ENCODE assay signal across 1 cellular context in genomic region chr1:206590025-206590834, GRCh38.
A peak's percentile ranks its signal among the peaks of the same experiment; 100 is the strongest.
TF ChIP-seq lines count a peak whose summit lies in the region.

No MANE protein-coding gene starts in this region.

TF ChIP-seq in K562, 482 proteins besides CTCF, POLR2A, EP300 and RAD21 (continued from another document):
- TF ChIP-seq ZBTB43 (CRISPR knock-in tag; IDR thresholded peaks at IDR 0.05): no peak
- TF ChIP-seq TEAD4 (IDR thresholded peaks at IDR 0.05; ENCODE audit: low read length): peak; percentile 52; the same call in 1 of the 2 replicates
- TF ChIP-seq TEAD4 (CRISPR knock-in tag; IDR thresholded peaks at IDR 0.05; ENCODE audit: borderline replicate concordance): no peak
- no peak for TF ChIP-seq CBX1 (IDR thresholded peaks at IDR 0.05; ENCODE audit: low read depth)
- TF ChIP-seq ZNF253 (CRISPR knock-in tag; conservative IDR thresholded peaks at IDR 0.05): no peak
- TF ChIP-seq, protein P1, sequence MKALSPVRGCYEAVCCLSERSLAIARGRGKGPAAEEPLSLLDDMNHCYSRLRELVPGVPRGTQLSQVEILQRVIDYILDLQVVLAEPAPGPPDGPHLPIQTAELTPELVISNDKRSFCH (CRISPR knock-in tag; IDR thresholded peaks at IDR 0.05): no peak
- TF ChIP-seq, protein P1 (tag; IDR thresholded peaks at IDR 0.05): 0 out of 2 replicates have a peak, but pooled peaks have one; percentile 35
- no peak for TF ChIP-seq NCOA2 (IDR thresholded peaks at IDR 0.05; ENCODE audit: partially characterized antibody in 2 of 2)
- TF ChIP-seq, protein P2, sequence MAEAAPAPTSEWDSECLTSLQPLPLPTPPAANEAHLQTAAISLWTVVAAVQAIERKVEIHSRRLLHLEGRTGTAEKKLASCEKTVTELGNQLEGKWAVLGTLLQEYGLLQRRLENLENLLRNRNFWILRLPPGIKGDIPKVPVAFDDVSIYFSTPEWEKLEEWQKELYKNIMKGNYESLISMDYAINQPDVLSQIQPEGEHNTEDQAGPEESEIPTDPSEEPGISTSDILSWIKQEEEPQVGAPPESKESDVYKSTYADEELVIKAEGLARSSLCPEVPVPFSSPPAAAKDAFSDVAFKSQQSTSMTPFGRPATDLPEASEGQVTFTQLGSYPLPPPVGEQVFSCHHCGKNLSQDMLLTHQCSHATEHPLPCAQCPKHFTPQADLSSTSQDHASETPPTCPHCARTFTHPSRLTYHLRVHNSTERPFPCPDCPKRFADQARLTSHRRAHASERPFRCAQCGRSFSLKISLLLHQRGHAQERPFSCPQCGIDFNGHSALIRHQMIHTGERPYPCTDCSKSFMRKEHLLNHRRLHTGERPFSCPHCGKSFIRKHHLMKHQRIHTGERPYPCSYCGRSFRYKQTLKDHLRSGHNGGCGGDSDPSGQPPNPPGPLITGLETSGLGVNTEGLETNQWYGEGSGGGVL (CRISPR knock-in tag; IDR thresholded peaks at IDR 0.05): no peak
- no peak for TF ChIP-seq MGA (IDR thresholded peaks at IDR 0.05)
- no peak for TF ChIP-seq ETS1 (conservative IDR thresholded peaks at IDR 0.05; ENCODE audit: control insufficient read depth, low read depth, low read length)
- no peak for TF ChIP-seq HNRNPLL (IDR thresholded peaks at IDR 0.05; ENCODE audit: low read depth, low read length, poor library complexity, severe bottlenecking)
- TF ChIP-seq THRB (CRISPR knock-in tag; conservative IDR thresholded peaks at IDR 0.05): no peak
- no peak for TF ChIP-seq COPS2 (conservative IDR thresholded peaks at IDR 0.05)
- TF ChIP-seq GABPB1 (CRISPR knock-in tag; IDR thresholded peaks at IDR 0.05): peak; percentile 56; the same call in 1 of the 2 replicates
- TF ChIP-seq SAP30 (IDR thresholded peaks at IDR 0.05; ENCODE audit: borderline replicate concordance, insufficient read depth, low read depth, low read length, poor library complexity, severe bottlenecking): no peak
- TF ChIP-seq ZNF644 (tag; IDR thresholded peaks at IDR 0.05; ENCODE audit: low read depth): no peak
